ENCODE assay signal across 14 cellular contexts in genomic region chr4:139934336-139934735, GRCh38.
DNase-seq lines count a peak whose midpoint lies in the region; TF ChIP-seq lines count a peak whose summit lies in the region.
"Had no signal": no experiment of that assay in that cellular context is flagged by ENCODE, and none has a peak within 500 bp of the region (broad histone marks: within the 10 kb centered on the region; RNA-seq: fewer than 3 reads in every experiment).

No MANE protein-coding gene starts in this region.

- H3K4ac ChIP-seq in H9 (ENCODE audit: low read depth, low read length), result no peak overlapping the region

- H3K56ac ChIP-seq in H9 (ENCODE audit: insufficient read length, low read depth, low read length), result no peak overlapping the region

- H3K79me1 ChIP-seq in H9 (ENCODE audit: insufficient read depth, low read depth, low read length, poor library complexity, severe bottlenecking), result no peaks in the 10 kb centered on the region

- no peaks in the 10 kb centered on the region for H3K23me2 ChIP-seq in H9 (ENCODE audit: insufficient read length, low read depth, low read length, poor library complexity, severe bottlenecking)

- peak overlapping the region in 1 of 2 donors; percentile 10 for H3K4me3 ChIP-seq in foreskin fibroblast (ENCODE audit: low read depth in 1 of 2, low read length in 2 of 2)

- no peak overlapping the region for H4K91ac ChIP-seq in H9 (ENCODE audit: insufficient read length, low read depth, low read length)

- H3T11ph ChIP-seq in H9 (ENCODE audit: low read length), result no peak overlapping the region

- H3K4me2 ChIP-seq in H9 (ENCODE audit: insufficient read depth, insufficient read length, low read length), result no peak overlapping the region

- H3K18ac ChIP-seq in H9 (ENCODE audit: insufficient read length, low read depth, low read length), result no peak overlapping the region

- no peak overlapping the region for H3K4me3 Mint-ChIP-seq in H9

- no peaks in the 10 kb centered on the region for H3K36me3 Mint-ChIP-seq in H9 (ENCODE audit: insufficient read depth in 1 of 3, low read depth in 3 of 3)

- H3K4me1 ChIP-seq in H9 (ENCODE audit: insufficient read depth, low read length), result no peaks in the 10 kb centered on the region; the same call in 1 of the 2 replicates

- peaks cover 5 to 20% of the 10 kb centered on the region in 2 experiments for H3K4me1 Mint-ChIP-seq in H9

- H3K27ac ChIP-seq in H9 (ENCODE audit: insufficient read length, low read depth, low read length), result no peak overlapping the region

- no CpG with 5 or more reads among the region's 7 CpGs for WGBS in H9 (ENCODE audit: extremely low coverage, insufficient read length, low lambda C conversion rate)

- no peaks in the 10 kb centered on the region for H3K9me3 ChIP-seq in H9 (ENCODE audit: control insufficient read depth, low read depth, low read length)

- H3K23ac ChIP-seq in H9 (ENCODE audit: insufficient read length, low read depth, low read length), result no peak overlapping the region

- no peak overlapping the region for H2BK20ac ChIP-seq in H9 (ENCODE audit: low read depth, low read length, poor library complexity, severe bottlenecking)

- no peaks in the 10 kb centered on the region for H3K27me3 ChIP-seq in H9 (ENCODE audit: insufficient read depth, low read length)

- TF ChIP-seq CTCF in foreskin fibroblast (IDR thresholded peaks at IDR 0.05; ENCODE audit: low read depth, low read length) (no peak), H9 (conservative IDR thresholded peaks at IDR 0.05) (no peak)

- H2AFZ ChIP-seq in H9 (ENCODE audit: low read length), result no peak overlapping the region

- H3K27ac Mint-ChIP-seq in H9, result no peak overlapping the region

- H3K14ac ChIP-seq in H9 (ENCODE audit: insufficient read depth, low read length), result no peak overlapping the region

- no peak overlapping the region for H2BK5ac ChIP-seq in H9 (ENCODE audit: insufficient read length, low read length)

- H2AK5ac ChIP-seq in H9 (ENCODE audit: insufficient read length, low read length), result no peak overlapping the region

- H4K20me1 ChIP-seq in H9 (ENCODE audit: control insufficient read depth, insufficient read depth, insufficient read length), result no peaks in the 10 kb centered on the region

- no peak overlapping the region for H4K8ac ChIP-seq in H9 (replicated peaks; ENCODE audit: insufficient read length, low read depth, low read length)

- H3K9ac ChIP-seq in H9 (ENCODE audit: extremely low read depth, insufficient read length, low read length), result no peak overlapping the region

- no peak overlapping the region for H2BK120ac ChIP-seq in H9 (ENCODE audit: low read depth, low read length, poor library complexity, severe bottlenecking)

- H2BK15ac ChIP-seq in H9 (ENCODE audit: low read depth, low read length), result no peak overlapping the region

- no peak overlapping the region for H2BK12ac ChIP-seq in H9 (ENCODE audit: insufficient read length, low read depth, low read length)

- no peaks in the 10 kb centered on the region; the same call in 1 of the 2 replicates for H3K27me3 Mint-ChIP-seq in H9 (ENCODE audit: low read depth)

- H4K5ac ChIP-seq in H9 (ENCODE audit: insufficient read length, low read depth, low read length), result no peak overlapping the region

- H3K79me2 ChIP-seq in H9 (ENCODE audit: insufficient read depth, low read length), result no peaks in the 10 kb centered on the region

- no peaks in the 10 kb centered on the region; a peak in 1 of 5 replicates for H3K9me3 Mint-ChIP-seq in H9

- DNase-seq in AG08395 (ENCODE audit: low spot score) (peak; percentile 46), NCI-H1092 treated with DMSO at 0.1 percent for 48 hours (lab: John Stamatoyannopoulos, UW) (peak; percentile 63), NCI-H82 (lab: John Stamatoyannopoulos, UW) (peak; percentile 81), foreskin fibroblast (peak; percentile 27 to 77), H9 (no peak), nucleus accumbens (lab: John Stamatoyannopoulos, UW) (no peak), cerebellum (ENCODE audit: low spot score) (no peak), globus pallidus (ENCODE audit: low spot score) (no peak)
- DNase-seq: activated naive CD4-positive, alpha-beta T cell treated with anti-CD3 and anti-CD28 coated beads, Interleukin-2, amount 50 U/mL, for 16 hours; GF-D8; midbrain; NCI-H2029 treated with DMSO at 0.1 percent for 48 hours; stimulated activated CD4-positive, alpha-beta T cell treated with anti-CD3 and anti-CD28 coated beads, Interleukin-4, amount 100 ng/mL, for 1 hour; stimulated activated naive CD4-positive, alpha-beta T cell treated with Interleukin-2 at 50 U/mL for 16 hours had no signal

Comparison
In these comparisons a context has a peak if more than half of its experiments do, and no peak if none do; other contexts are left out.
1. DNase-seq: peak in AG08395 (single experiment), NCI-H1092 treated with DMSO at 0.1 percent for 48 hours (single experiment), NCI-H82 (single experiment) and foreskin fibroblast (2 of 2); none in H9 (single experiment), nucleus accumbens (0 of 56), cerebellum (single experiment) and globus pallidus (single experiment).